Comparison of ENCODE assay signal across 12 cellular contexts in genomic region chr20:977021-977420, GRCh38. TPM values are rescaled to one million over a fixed set of nuclear protein-coding genes. Genes with fewer than 3 reads are reported as not detected.
"Had no signal": no experiment of that assay in that cellular context is flagged by ENCODE, and none has a peak within 500 bp of the region (broad histone marks: within the 10 kb centered on the region; RNA-seq: fewer than 3 reads in every experiment).

No MANE protein-coding gene starts in this region.

- FAIRE-seq: H1, H54 had no signal

- H3K4me1 ChIP-seq: HAP-1 had no signal

- H2AFZ ChIP-seq: GM23248, GM23338 had no signal

- H3K27ac ChIP-seq: GM23248 had no signal

- H3K36me3 ChIP-seq: HAP-1 had no signal

- H3K27ac Mint-ChIP-seq: GM23338, H9, HFFc6 had no signal

- H3K9me3 ChIP-seq: HAP-1 had no signal

- H3K9me3 Mint-ChIP-seq: GM23338, H9, HFFc6 had no signal

- ATAC-seq: GM23338, HCT116 had no signal

- H3K4me3 Mint-ChIP-seq: GM23338, H9, HFFc6 had no signal

- DNase-seq: GM23248, GOT3, H7, H9, HCEC 1CT, HFFc6 had no signal

- H3K4me3 ChIP-seq: GM23248, GM23338, HAP-1 had no signal

- H3K4me2 ChIP-seq: GM23338 had no signal

- H3K9ac ChIP-seq: GM23248 had no signal

RNA-seq across cellular contexts. Expression of gene RSPO4, which starts 25.1 kb away (rescaled TPM):
- total RNA-seq: GM23248, H4, HFFc6 had no signal
